Comparison of ENCODE assay signal across 8 cellular contexts in the genomic region with DNA sequence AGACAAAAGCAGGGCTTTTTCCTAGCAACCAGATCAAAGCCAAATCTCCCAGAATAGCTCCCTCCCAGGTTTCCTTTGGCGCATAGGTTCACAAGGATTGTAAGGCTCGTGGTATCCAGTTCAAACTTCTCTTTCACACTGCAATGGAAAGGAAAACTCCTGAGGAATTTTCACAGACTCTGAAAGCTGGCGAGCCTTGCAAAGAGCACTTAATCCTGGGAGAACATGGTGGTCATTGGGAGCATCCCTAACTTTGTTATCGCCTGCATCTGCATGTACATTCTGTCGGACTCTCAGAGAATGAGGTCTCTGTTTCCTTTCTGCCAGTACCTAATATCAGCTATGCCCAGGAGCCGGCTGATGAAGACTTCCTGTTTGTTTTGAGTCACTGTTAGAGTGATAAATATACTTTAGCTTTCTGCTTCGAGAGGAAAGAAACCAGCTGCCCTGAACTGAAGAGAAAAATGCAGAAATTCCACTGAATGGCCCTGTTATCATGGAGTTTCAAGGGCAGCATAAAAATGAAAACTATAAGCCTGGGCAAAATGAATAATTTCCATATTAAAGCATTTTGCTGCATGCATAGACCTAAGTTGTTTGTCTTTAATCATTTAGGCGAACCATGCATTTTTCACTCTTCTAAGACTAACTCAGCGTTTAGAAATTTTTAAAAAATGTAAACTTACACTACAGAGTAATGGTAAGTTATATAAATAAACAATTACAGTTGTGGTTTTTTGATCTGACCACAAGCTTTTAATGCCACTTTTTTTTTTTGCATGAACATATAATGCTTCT.
DNase-seq lines count a peak whose midpoint lies in the region; ATAC-seq and TF ChIP-seq lines count a peak whose summit lies in the region.

No MANE protein-coding gene starts in this region.

- H3K4me1 ChIP-seq in ascending aorta, result peaks cover 0 to 5% of the 10 kb centered on the region in 2 donors
- peaks cover 15% of the 10 kb centered on the region for H3K4me1 ChIP-seq in CD8-positive, alpha-beta T cell (ENCODE audit: insufficient read depth, low read length)

- H3K4me3 Mint-ChIP-seq in memory B cell, result peak overlapping the region; percentile 62
- H3K4me3 Mint-ChIP-seq in CD8-positive, alpha-beta T cell, result no peak overlapping the region

- peak; percentile 9 for DNase-seq in GDM1 (lab: John Stamatoyannopoulos, UW)
- DNase-seq in KBM-7, result peak; percentile 58
- DNase-seq in ascending aorta (ENCODE audit: low spot score in 2 of 2), result no peak
- DNase-seq in memory B cell (ENCODE audit: low spot score in 2 of 2), result no peak
- DNase-seq in cerebellum (ENCODE audit: low spot score), result no peak
- no peak for DNase-seq in CD8-positive, alpha-beta T cell
- DNase-seq in GM13976 (ENCODE audit: low spot score), result no peak

- peak overlapping the region; percentile 31 to 68 for H3K27ac ChIP-seq in ascending aorta
- no peak overlapping the region for H3K27ac ChIP-seq in CD8-positive, alpha-beta T cell (ENCODE audit: low read depth, low read length)

- no peaks in the 10 kb centered on the region for H3K9me3 Mint-ChIP-seq in memory B cell
- peaks cover 5% of the 10 kb centered on the region for H3K9me3 Mint-ChIP-seq in CD8-positive, alpha-beta T cell

- no peaks in the 10 kb centered on the region for H3K36me3 ChIP-seq in ascending aorta
- no peaks in the 10 kb centered on the region for H3K36me3 ChIP-seq in CD8-positive, alpha-beta T cell (ENCODE audit: insufficient read depth, low read length)

- H3K4me1 Mint-ChIP-seq in memory B cell, result peaks cover 16% of the 10 kb centered on the region
- peaks cover 5% of the 10 kb centered on the region for H3K4me1 Mint-ChIP-seq in CD8-positive, alpha-beta T cell (ENCODE audit: low read depth)

- no peaks in the 10 kb centered on the region for H3K9me3 ChIP-seq in ascending aorta
- no peaks in the 10 kb centered on the region for H3K9me3 ChIP-seq in CD8-positive, alpha-beta T cell (ENCODE audit: low read length)

- H3K36me3 Mint-ChIP-seq in memory B cell, result no peaks in the 10 kb centered on the region
- no peaks in the 10 kb centered on the region for H3K36me3 Mint-ChIP-seq in CD8-positive, alpha-beta T cell

- H3K27ac Mint-ChIP-seq in memory B cell, result no peak overlapping the region
- no peak overlapping the region for H3K27ac Mint-ChIP-seq in CD8-positive, alpha-beta T cell

- no peaks in the 10 kb centered on the region for H3K27me3 Mint-ChIP-seq in memory B cell
- H3K27me3 Mint-ChIP-seq in CD8-positive, alpha-beta T cell (ENCODE audit: low read depth), result no peaks in the 10 kb centered on the region

- peak; percentile 81 for ATAC-seq in GM21737 (IDR thresholded peaks at IDR 0.05; ENCODE audit: unreplicated experiment)
- peak; percentile 70 for ATAC-seq in memory B cell (ENCODE audit: low read depth)
- ATAC-seq in CD8-positive, alpha-beta T cell, result no peak

- no peaks in the 10 kb centered on the region for H3K27me3 ChIP-seq in ascending aorta
- H3K27me3 ChIP-seq in CD8-positive, alpha-beta T cell (ENCODE audit: insufficient read depth, low read length), result no peaks in the 10 kb centered on the region

- peak overlapping the region in 1 of 2 donors; percentile 20 for H3K4me3 ChIP-seq in ascending aorta
- H3K4me3 ChIP-seq in CD8-positive, alpha-beta T cell (ENCODE audit: low read depth, low read length), result no peak overlapping the region

- intact Hi-C loops in ascending aorta (cut with DNase I), result no loop called here
- intact Hi-C loops in CD8-positive, alpha-beta T cell (cut with DNase I, micrococcal nuclease), result no loop called here

- CTCF ChIA-PET in CD8-positive, alpha-beta T cell (lab: Charles Lee), result no interaction called here

- in situ Hi-C loops in KBM-7 (cut with MboI; ENCODE audit: low pct_unique_long_range_greater_than_20kb, low sequenced_read_pairs) (no loop called here), GM13976 (cut with MboI; ENCODE audit: low sequenced_read_pairs, unreplicated experiment) (no loop called here)

- POLR2A ChIA-PET in CD8-positive, alpha-beta T cell (lab: Charles Lee), result interaction anchor here (1.2 kb wide), 1 partner anchor 143 kb away, joined by 3 read pairs; no protein-coding TSS in a partner anchor

- TF ChIP-seq CTCF in ascending aorta (IDR thresholded peaks at IDR 0.05), result no peak
- no peak for TF ChIP-seq CTCF in CD8-positive, alpha-beta T cell (IDR thresholded peaks at IDR 0.05)
- no peak for TF ChIP-seq CTCF in GM13976 (IDR thresholded peaks at IDR 0.05; ENCODE audit: borderline replicate concordance, control extremely low read depth, extremely low read depth, insufficient read depth, missing control alignments)

Comparison
In these comparisons a context has a peak if more than half of its experiments do, and no peak if none do; other contexts are left out.
1. DNase-seq: peak in GDM1 (single experiment) and KBM-7 (single experiment); none in ascending aorta (0 of 2), memory B cell (0 of 2), cerebellum (single experiment), CD8-positive, alpha-beta T cell (0 of 7) and GM13976 (single experiment).